ENCODE assay signal across 26 cellular contexts in genomic region chrX:95065151-95065550, GRCh38.
A peak's percentile ranks its signal among the peaks of the same experiment; 100 is the strongest.
DNase-seq lines count a peak whose midpoint lies in the region; ATAC-seq, FAIRE-seq and TF ChIP-seq lines count a peak whose summit lies in the region.
"Had no signal": no experiment of that assay in that cellular context is flagged by ENCODE, and none has a peak within 500 bp of the region (broad histone marks: within the 10 kb centered on the region; RNA-seq: fewer than 3 reads in every experiment).

No MANE protein-coding gene starts in this region.

- H3K4me1 ChIP-seq in A549: no peaks in the 10 kb centered on the region
- no peaks in the 10 kb centered on the region for H3K4me1 ChIP-seq in K562 (replicated peaks in 1 of 2; ENCODE audit: control insufficient read depth in 2 of 2, insufficient read depth in 2 of 2, low read length in 2 of 2)
- no peaks in the 10 kb centered on the region for H3K4me1 ChIP-seq in pancreas
- H3K4me1 ChIP-seq in esophagus squamous epithelium: no peaks in the 10 kb centered on the region
- H3K4me1 ChIP-seq: BE2C; BLaER1 treated with 17β-estradiol and CSF1 and Interleukin-3, amounts not matched to agents 10 nM and 100 nM had no signal

- H3K9me3 Mint-ChIP-seq in type B pancreatic cell: no peaks in the 10 kb centered on the region
- H3K9me3 Mint-ChIP-seq: CD4-positive, alpha-beta T cell; GM23338; H9 had no signal

- no peaks in the 10 kb centered on the region for H3K79me2 ChIP-seq in K562 (ENCODE audit: control insufficient read depth, insufficient read depth, low read length)

- H3K27ac Mint-ChIP-seq in type B pancreatic cell: peak overlapping the region; percentile 3
- H3K27ac Mint-ChIP-seq: CD14-positive monocyte; CD4-positive, alpha-beta T cell; CD8-positive, alpha-beta memory T cell; GM23338; H9 had no signal

- H3K27me3 Mint-ChIP-seq in type B pancreatic cell: no peaks in the 10 kb centered on the region
- H3K27me3 Mint-ChIP-seq: CD4-positive, alpha-beta T cell had no signal

- CTCF ChIA-PET in A549 (lab: Yijun Ruan, JAX) (no interaction called here), K562 (lab: Yijun Ruan, JAX; ENCODE audit: low intra/inter-chr PET ratio) (no interaction called here)

- H3K27me3 ChIP-seq in K562 (ENCODE audit: control insufficient read depth in 2 of 2, insufficient read depth in 2 of 2, low read length in 2 of 2) (no peaks in the 10 kb centered on the region), pancreas (peaks cover 0 to 10% (median 0%) of the 10 kb centered on the region in 4 donors), esophagus squamous epithelium (no peaks in the 10 kb centered on the region)
- H3K27me3 ChIP-seq: BE2C had no signal

- TF ChIP-seq POLR2A in A549 (IDR thresholded peaks at IDR 0.05; ENCODE audit: low read length) (no peak), K562 (conservative IDR thresholded peaks at IDR 0.05) (no peak), esophagus squamous epithelium (IDR thresholded peaks at IDR 0.05) (no peak)

- TF ChIP-seq RAD21 in A549 (conservative IDR thresholded peaks at IDR 0.05 in 1 of 2, IDR thresholded peaks at IDR 0.05 in 1 of 2) (no peak), K562 (CRISPR knock-in tag; conservative IDR thresholded peaks at IDR 0.05 in 1 of 2, IDR thresholded peaks at IDR 0.05 in 1 of 2) (no peak)

- H3K9ac ChIP-seq in K562 (ENCODE audit: insufficient read depth in 1 of 2, low read depth in 2 of 2, low read length in 2 of 2): no peak overlapping the region
- H3K9ac ChIP-seq: BLaER1 treated with 17β-estradiol and CSF1 and Interleukin-3, amounts not matched to agents 10 nM and 100 nM had no signal

- H3K36me3 Mint-ChIP-seq in type B pancreatic cell: no peaks in the 10 kb centered on the region
- H3K36me3 Mint-ChIP-seq: CD14-positive monocyte; CD8-positive, alpha-beta memory T cell had no signal

- TF ChIP-seq EP300 in A549 (IDR thresholded peaks at IDR 0.05) (no peak), K562 (IDR thresholded peaks at IDR 0.05; ENCODE audit: low read length) (no peak)

- H3K4me3 ChIP-seq in A549 (no peak overlapping the region), K562 (no peak overlapping the region), pancreas (no peak overlapping the region), esophagus squamous epithelium (no peak overlapping the region)
- H3K4me3 ChIP-seq: BLaER1 treated with 17β-estradiol and CSF1 and Interleukin-3, amounts not matched to agents 10 nM and 100 nM; GM12878; GM23338 had no signal

- intact Hi-C loops in K562 (cut with micrococcal nuclease) (no loop called here), pancreas (cut with DNase I) (no loop called here), esophagus squamous epithelium (cut with DNase I) (no loop called here)

- no peaks in the 10 kb centered on the region for H3K4me1 Mint-ChIP-seq in type B pancreatic cell (ENCODE audit: unreplicated experiment)
- H3K4me1 Mint-ChIP-seq: CD14-positive monocyte; CD8-positive, alpha-beta memory T cell had no signal

- H4K20me1 ChIP-seq in K562 (replicated peaks; ENCODE audit: control insufficient read depth, insufficient read depth, low read length): no peaks in the 10 kb centered on the region

- in situ Hi-C loops in K562 (cut with MboI): no loop called here

- no TSS peak for BruUV-seq in K562 (replicated peaks; lab: Mats Ljungman, UMichigan)

- H3K9me3 ChIP-seq in A549: no peaks in the 10 kb centered on the region
- H3K9me3 ChIP-seq in K562 (replicated peaks; ENCODE audit: control insufficient read depth, insufficient read depth, low read depth, low read length): no peaks in the 10 kb centered on the region
- H3K9me3 ChIP-seq in pancreas: no peaks in the 10 kb centered on the region
- no peaks in the 10 kb centered on the region for H3K9me3 ChIP-seq in esophagus squamous epithelium
- H3K9me3 ChIP-seq: BE2C; BLaER1 treated with 17β-estradiol and CSF1 and Interleukin-3, amounts not matched to agents 10 nM and 100 nM had no signal

- TF ChIP-seq CTCF in A549 (IDR thresholded peaks at IDR 0.05): no peak
- TF ChIP-seq CTCF in K562 (IDR thresholded peaks at IDR 0.05 in 2 of 3, conservative IDR thresholded peaks at IDR 0.05 in 1 of 3; ENCODE audit: insufficient read depth in 2 of 3, low read depth in 1 of 3, low read length in 3 of 3): no peak
- no peak for TF ChIP-seq CTCF in pancreas (IDR thresholded peaks at IDR 0.05)
- no peak for TF ChIP-seq CTCF in type B pancreatic cell (conservative IDR thresholded peaks at IDR 0.05)
- TF ChIP-seq CTCF in esophagus squamous epithelium (IDR thresholded peaks at IDR 0.05): no peak

- WGBS in A549 (ENCODE audit: missing lambda C conversion rate): 22% methylated on average over 1 of the region's 1 CpG
- WGBS in K562 (ENCODE audit: insufficient coverage, low coverage, missing lambda C conversion rate): 0% methylated on average over 1 of the region's 1 CpG
- 42 to 50% methylated on average over 1 of the region's 1 CpG for WGBS in pancreas, 2 donors
- WGBS in esophagus squamous epithelium, 2 donors: 19 to 38% methylated on average over 1 of the region's 1 CpG

- DNase-seq in A549 (ENCODE audit: low read depth in 1 of 2, low spot score in 1 of 2) (no peak), K562 (ENCODE audit: extremely low read depth in 1 of 4, low spot score in 3 of 4) (no peak), pancreas (no peak), type B pancreatic cell (ENCODE audit: extremely low spot score, unreplicated experiment) (no peak), NCI-H1436 treated with DMSO at 0.1 percent for 48 hours (lab: John Stamatoyannopoulos, UW) (no peak), NOMO-1 treated with DMSO at 0.1 percent for 48 hours (lab: John Stamatoyannopoulos, UW; ENCODE audit: unreplicated experiment) (no peak), esophagus squamous epithelium (lab: John Stamatoyannopoulos, UW) (no peak)
- DNase-seq: ACHN; AML-193; BE2C; CD4-positive, alpha-beta T cell; CD8-positive, alpha-beta memory T cell; DMS 273 treated with DMSO at 0.1 percent for 48 hours; DMS79; EL; GDM1; H9 had no signal

- H3K4me2 ChIP-seq in A549: no peak overlapping the region
- H3K4me2 ChIP-seq in K562 (ENCODE audit: insufficient read depth, low read length): no peak overlapping the region
- H3K4me2 ChIP-seq: BLaER1 treated with 17β-estradiol and CSF1 and Interleukin-3, amounts not matched to agents 10 nM and 100 nM; GM23338 had no signal

- H3K36me3 ChIP-seq in K562 (ENCODE audit: control insufficient read depth, insufficient read depth, low read length) (no peaks in the 10 kb centered on the region), pancreas (no peaks in the 10 kb centered on the region), esophagus squamous epithelium (no peaks in the 10 kb centered on the region)
- H3K36me3 ChIP-seq: BE2C; BLaER1 treated with 17β-estradiol and CSF1 and Interleukin-3, amounts not matched to agents 10 nM and 100 nM had no signal

- no peaks in the 10 kb centered on the region for H3K9me1 ChIP-seq in K562 (ENCODE audit: control insufficient read depth, insufficient read depth, low read length)

- H3K4me3 Mint-ChIP-seq in type B pancreatic cell: no peak overlapping the region
- H3K4me3 Mint-ChIP-seq: CD14-positive monocyte; CD4-positive, alpha-beta T cell; CD8-positive, alpha-beta memory T cell; GM23338; H9 had no signal

- ATAC-seq in A549 (no peak), K562 (no peak), pancreas (no peak)
- ATAC-seq: GM12878, GM23338, HCT116 had no signal

- no peak for FAIRE-seq in A549 (lab: Jason Lieb, UNC)
- no peak for FAIRE-seq in K562 (lab: Jason Lieb, UNC)
- FAIRE-seq in pancreas (lab: Jason Lieb, UNC): peak; percentile 84
- FAIRE-seq: A204.1, D721Med, GM12878, GM18507 had no signal

- H3K27ac ChIP-seq in A549: no peak overlapping the region
- H3K27ac ChIP-seq in K562 (ENCODE audit: extremely low read depth, low read depth, low read length): no peak overlapping the region
- no peak overlapping the region for H3K27ac ChIP-seq in pancreas
- H3K27ac ChIP-seq in esophagus squamous epithelium: no peak overlapping the region
- H3K27ac ChIP-seq: 22Rv1; BLaER1 treated with 17β-estradiol and CSF1 and Interleukin-3, amounts not matched to agents 10 nM and 100 nM had no signal

- POLR2A ChIA-PET in A549 (lab: Yijun Ruan, JAX): no interaction called here
- POLR2A ChIA-PET in K562 (lab: Yijun Ruan, JAX): no interaction called here

- H2AFZ ChIP-seq in K562 (ENCODE audit: low read depth, low read length): no peak overlapping the region
- H2AFZ ChIP-seq: GM23338 had no signal

TF ChIP-seq in A549, 52 proteins besides CTCF, POLR2A, EP300 and RAD21:
- peak; percentile 26 for TF ChIP-seq MAFK (IDR thresholded peaks at IDR 0.05; ENCODE audit: partially characterized antibody)
- TF ChIP-seq NR3C1 (IDR thresholded peaks at IDR 0.05): no peak
TF ChIP-seq in A549: peak in this region for 1.

TF ChIP-seq in K562, 482 proteins besides CTCF, POLR2A, EP300 and RAD21:
- no peak for TF ChIP-seq COPS2 (conservative IDR thresholded peaks at IDR 0.05)
- TF ChIP-seq MAFK (IDR thresholded peaks at IDR 0.05; ENCODE audit: low read length): 0 out of 2 replicates have a peak, but pooled peaks have one; percentile 13
TF ChIP-seq in K562: peak in this region for 1.

Comparison
In these comparisons a context has a peak if more than half of its experiments do, and no peak if none do; other contexts are left out.
1. Of the 35 proteins assayed by ChIP-seq in both K562 and A549: peak only in K562: none; only in A549: none; in both: MAFK; in neither: 34.